In genomic region chr2:80246449-80247025, GRCh38 we compare ENCODE assay signal across 16 cellular contexts. TPM values are rescaled to one million over a fixed set of nuclear protein-coding genes. Genes with fewer than 3 reads are reported as not detected.
A peak's percentile ranks its signal among the peaks of the same experiment; 100 is the strongest.
DNase-seq lines count a peak whose midpoint lies in the region; ATAC-seq, FAIRE-seq and TF ChIP-seq lines count a peak whose summit lies in the region.
"Had no signal": no experiment of that assay in that cellular context is flagged by ENCODE, and none has a peak within 500 bp of the region (broad histone marks: within the 10 kb centered on the region; RNA-seq: fewer than 3 reads in every experiment).

No MANE protein-coding gene starts in this region.

- no peak for TF ChIP-seq CTCF in GM12878 (IDR thresholded peaks at IDR 0.05 in 2 of 3, conservative IDR thresholded peaks at IDR 0.05 in 1 of 3; ENCODE audit: control insufficient read depth in 2 of 3, extremely low read depth in 1 of 3, insufficient read depth in 1 of 3, low read depth in 3 of 3, low read length in 3 of 3)

- 65% methylated on average over 2 of the region's 2 CpGs for WGBS in GM12878 (ENCODE audit: insufficient coverage, insufficient replicate concordance, low lambda C conversion rate, missing lambda C conversion rate)

- no peak for TF ChIP-seq POLR2A in GM12878 (IDR thresholded peaks at IDR 0.05; ENCODE audit: low read depth, low read length)

- BruUV-seq in GM12878 (replicated peaks; lab: Mats Ljungman, UMichigan) = no TSS peak

- ATAC-seq in GM12878 (peak; percentile 54), GM18502 (IDR thresholded peaks at IDR 0.05; ENCODE audit: poor library complexity, unreplicated experiment) (no peak)
- ATAC-seq: A549 had no signal

- no peak for TF ChIP-seq EP300 in GM12878 (IDR thresholded peaks at IDR 0.05; ENCODE audit: borderline replicate concordance in 1 of 2, control insufficient read depth in 1 of 2, low read depth in 2 of 2, low read length in 2 of 2)

- CTCF ChIA-PET in GM12878 (lab: Yijun Ruan, JAX) = interaction anchor here (1.2 to 4.0 kb wide), 3 partner anchors 8 to 252 kb away, joined by 3 to 31 read pairs (median 6); no protein-coding TSS in a partner anchor

- H3K36me3 ChIP-seq in BLaER1 (no peaks in the 10 kb centered on the region), GM12878 (ENCODE audit: control insufficient read depth in 2 of 2, insufficient read depth in 2 of 2, low read length in 1 of 2) (no peaks in the 10 kb centered on the region)
- H3K36me3 ChIP-seq in BLaER1 treated with 17β-estradiol and CSF1 and Interleukin-3, amounts not matched to agents 10 nM and 100 nM = no peaks in the 10 kb centered on the region
- H3K36me3 ChIP-seq: BE2C, HAP-1 had no signal

- DNase-seq in NCI-H187 treated with DMSO at 0.1 percent for 48 hours (lab: John Stamatoyannopoulos, UW) (peak; percentile 72), GM12878 (ENCODE audit: low read depth, low spot score) (no peak), C1 segment of cervical spinal cord (lab: John Stamatoyannopoulos, UW) (no peak), hypothalamus (lab: John Stamatoyannopoulos, UW) (no peak)
- DNase-seq: BE2C; CD4-positive, CD25-positive, alpha-beta regulatory T cell; DND-41; GDM1 had no signal

- RAD21 ChIA-PET in GM12878 (lab: Charles Lee; ENCODE audit: unreplicated experiment) = no interaction called here

- peaks cover 4% of the 10 kb centered on the region; the same call in 1 of the 2 replicates for H3K9me3 ChIP-seq in BLaER1
- peaks cover 0 to 20% (median 4%) of the 10 kb centered on the region in 11 experiments; a peak in 10 of 22 replicates for H3K9me3 ChIP-seq in BLaER1 treated with 17β-estradiol and CSF1 and Interleukin-3, amounts not matched to agents 10 nM and 100 nM (replicated peaks in 1 of 11)
- H3K9me3 ChIP-seq in GM12878 (replicated peaks; ENCODE audit: control insufficient read depth, insufficient read depth, low read length) = no peaks in the 10 kb centered on the region
- H3K9me3 ChIP-seq: A549, BE2C, HAP-1 had no signal

- SMC1A ChIA-PET in GM12878 (lab: Charles Lee; ENCODE audit: uncharacterized antibody, unreplicated experiment) = interaction anchor here (0.8 to 1.1 kb wide), 3 partner anchors 9 to 217 kb away, joined by 3 to 4 read pairs (median 3); no protein-coding TSS in a partner anchor

- no peaks in the 10 kb centered on the region for H4K20me1 ChIP-seq in BLaER1
- no peaks in the 10 kb centered on the region for H4K20me1 ChIP-seq in BLaER1 treated with 17β-estradiol and CSF1 and Interleukin-3, amounts not matched to agents 10 nM and 100 nM
- H4K20me1 ChIP-seq in GM12878 (ENCODE audit: control insufficient read depth, insufficient read depth) = no peaks in the 10 kb centered on the region

- in situ Hi-C loops in GM12878 (cut with MboI) = no loop called here

- H3K27me3 ChIP-seq in BLaER1 (no peaks in the 10 kb centered on the region), GM12878 (replicated peaks in 1 of 2; ENCODE audit: control insufficient read depth in 2 of 2, insufficient read depth in 2 of 2, low read length in 1 of 2) (no peaks in the 10 kb centered on the region)
- H3K27me3 ChIP-seq in BLaER1 treated with 17β-estradiol and CSF1 and Interleukin-3, amounts not matched to agents 10 nM and 100 nM = no peaks in the 10 kb centered on the region
- H3K27me3 ChIP-seq: BE2C had no signal

- H3K4me2 ChIP-seq in BLaER1 (peak overlapping the region; percentile 83), GM12878 (ENCODE audit: control insufficient read depth, insufficient read depth) (no peak overlapping the region)
- peak overlapping the region in 9 of 11 experiments; percentile 7 to 87 (median 70); a peak in 17 of 22 replicates for H3K4me2 ChIP-seq in BLaER1 treated with 17β-estradiol and CSF1 and Interleukin-3, amounts not matched to agents 10 nM and 100 nM
- H3K4me2 ChIP-seq: A549 had no signal

- no peak overlapping the region for H2AFZ ChIP-seq in GM12878 (ENCODE audit: control insufficient read depth, low read depth, low read length)

- H3K4me3 ChIP-seq in BLaER1 (no peak overlapping the region), GM12878 (no peak overlapping the region)
- 0 out of 20 replicates have a peak overlapping the region, but pooled peaks of 1 of the 10 experiments have one; percentile 9 for H3K4me3 ChIP-seq in BLaER1 treated with 17β-estradiol and CSF1 and Interleukin-3, amounts not matched to agents 10 nM and 100 nM
- H3K4me3 ChIP-seq: A549, HAP-1 had no signal

- intact Hi-C loops in GM12878 (cut with micrococcal nuclease; ENCODE audit: unreplicated experiment) = no loop called here

- H3K27ac ChIP-seq in BLaER1 = peak overlapping the region; percentile 75; the same call in 1 of the 2 replicates
- peak overlapping the region in 3 of 11 experiments; percentile 27 to 71 (median 48); a peak in 3 of 22 replicates for H3K27ac ChIP-seq in BLaER1 treated with 17β-estradiol and CSF1 and Interleukin-3, amounts not matched to agents 10 nM and 100 nM
- no peak overlapping the region for H3K27ac ChIP-seq in GM12878 (ENCODE audit: control insufficient read depth, insufficient read depth)
- H3K27ac ChIP-seq: A549 had no signal

- H3K4me1 ChIP-seq in BLaER1 = peaks cover 78% of the 10 kb centered on the region
- peaks cover 12 to 77% (median 64%) of the 10 kb centered on the region in 10 experiments for H3K4me1 ChIP-seq in BLaER1 treated with 17β-estradiol and CSF1 and Interleukin-3, amounts not matched to agents 10 nM and 100 nM
- no peaks in the 10 kb centered on the region for H3K4me1 ChIP-seq in GM12878 (ENCODE audit: control insufficient read depth, insufficient read depth, low read length)
- H3K4me1 ChIP-seq: A549, HAP-1 had no signal

- no peaks in the 10 kb centered on the region for H3K79me2 ChIP-seq in GM12878 (ENCODE audit: control insufficient read depth, insufficient read depth, low read length)

- FAIRE-seq in GM12878 (lab: Jason Lieb, UNC) = no peak
- FAIRE-seq: A549, H1 had no signal

- H3K9ac ChIP-seq in BLaER1 (peak overlapping the region; percentile 13; the same call in 1 of the 2 replicates), GM12878 (ENCODE audit: control insufficient read depth, insufficient read depth, low read length) (no peak overlapping the region)
- H3K9ac ChIP-seq in BLaER1 treated with 17β-estradiol and CSF1 and Interleukin-3, amounts not matched to agents 10 nM and 100 nM = no peak overlapping the region

- POLR2A ChIA-PET in GM12878 (lab: Charles Lee) = no interaction called here

- TF ChIP-seq RAD21 in GM12878 (IDR thresholded peaks at IDR 0.05; ENCODE audit: insufficient read depth, low read depth, low read length) = no peak

TF ChIP-seq in GM12878, 131 proteins besides CTCF, POLR2A, EP300 and RAD21:
- TF ChIP-seq ATF7 (IDR thresholded peaks at IDR 0.05; ENCODE audit: low read depth) (peak; percentile 68; the same call in 1 of the 2 replicates), CHD2 (IDR thresholded peaks at IDR 0.05; ENCODE audit: borderline replicate concordance, low read depth, low read length) (no peak)

RNA-seq across cellular contexts. Expression of gene LRRTM1, which starts 58.0 kb away (rescaled TPM):
- not detected in 2 replicates for total RNA-seq in GM12878 (2013; cell fraction: nucleolus; rRNA removed)
- total RNA-seq in GM12878 (2014; rRNA removed) (not detected in 2 replicates), GM12878 (2014; rRNA removed; fragmentation: Illumina TruSeq; extraction: Trizol) (not detected in 2 replicates), GM12878 (2021) (not detected in 2 replicates)
- polyA plus RNA-seq in GM12878 (2011; ENCODE audit: low read depth) = not detected
- polyA plus RNA-seq in GM12878 (2011; rRNA removed) (not detected in 2 replicates), GM12878 (2014; fragmentation: Illumina TruSeq; extraction: Trizol) (not detected in 2 replicates), GM12878 (2014; fragmentation: Nextera tagmentation; extraction: Ambion mirVana) (not detected), GM12878 (2014; rRNA removed) (not detected in 2 replicates), GM12878 (2016; fragmentation: Nextera tagmentation; extraction: Ambion mirVana) (not detected)
- polyA plus RNA-seq in GM12878 (2011; cell fraction: cytosol; rRNA removed) = not detected in 2 replicates
- polyA plus RNA-seq in GM12878 (2011; cell fraction: nucleus; rRNA removed) = not detected in 2 replicates
- not detected in 2 replicates for polyA plus RNA-seq in GM12878 (2012)
- polyA minus RNA-seq in GM12878 (2011; rRNA and poly(A)+ RNA removed) = not detected in 2 replicates
- polyA minus RNA-seq in GM12878 (2011; cell fraction: cytosol; rRNA and poly(A)+ RNA removed) = not detected in 2 replicates
- not detected in 2 replicates for polyA minus RNA-seq in GM12878 (2011; cell fraction: nucleus; rRNA and poly(A)+ RNA removed)
- total RNA-seq: CD4-positive, CD25-positive, alpha-beta regulatory T cell; HT1080 had no signal
- polyA plus RNA-seq: A549; AG04450; CD4-positive, CD25-positive, alpha-beta regulatory T cell had no signal
